Comparison of ENCODE assay signal across 1 cellular context in the genomic region with DNA sequence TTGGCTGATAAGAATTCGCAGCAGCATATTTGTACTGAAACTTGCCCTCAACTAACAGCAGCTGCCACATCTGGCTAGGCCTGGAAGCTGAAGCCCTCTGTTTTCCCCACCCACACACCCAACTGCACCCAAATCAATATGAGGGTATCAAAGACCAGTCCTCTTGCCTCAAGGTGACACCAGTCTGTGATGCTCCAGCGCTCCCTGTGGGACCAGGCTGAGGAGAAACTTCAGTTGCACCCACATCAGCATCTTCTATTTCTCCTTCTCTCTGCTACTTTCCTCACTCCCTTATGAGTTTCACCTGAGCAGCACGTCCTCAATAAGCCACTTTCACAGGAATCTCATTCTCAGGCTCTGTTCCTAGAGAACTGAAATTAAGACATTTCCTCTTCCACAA.
TF ChIP-seq lines count a peak whose summit lies in the region.

No MANE protein-coding gene starts in this region.

TF ChIP-seq in IMR-90, 13 proteins besides CTCF, POLR2A, EP300 and RAD21:
- TF ChIP-seq RFX5 (IDR thresholded peaks at IDR 0.05; ENCODE audit: low read depth, low read length) = no peak
- TF ChIP-seq, protein P1, sequence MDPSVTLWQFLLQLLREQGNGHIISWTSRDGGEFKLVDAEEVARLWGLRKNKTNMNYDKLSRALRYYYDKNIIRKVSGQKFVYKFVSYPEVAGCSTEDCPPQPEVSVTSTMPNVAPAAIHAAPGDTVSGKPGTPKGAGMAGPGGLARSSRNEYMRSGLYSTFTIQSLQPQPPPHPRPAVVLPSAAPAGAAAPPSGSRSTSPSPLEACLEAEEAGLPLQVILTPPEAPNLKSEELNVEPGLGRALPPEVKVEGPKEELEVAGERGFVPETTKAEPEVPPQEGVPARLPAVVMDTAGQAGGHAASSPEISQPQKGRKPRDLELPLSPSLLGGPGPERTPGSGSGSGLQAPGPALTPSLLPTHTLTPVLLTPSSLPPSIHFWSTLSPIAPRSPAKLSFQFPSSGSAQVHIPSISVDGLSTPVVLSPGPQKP (IDR thresholded peaks at IDR 0.05; ENCODE audit: borderline replicate concordance, low read depth, low read length) = no peak
TF ChIP-seq in IMR-90: peak in this region for 0.
